Comparison of ENCODE assay signal across 16 cellular contexts in the genomic region with DNA sequence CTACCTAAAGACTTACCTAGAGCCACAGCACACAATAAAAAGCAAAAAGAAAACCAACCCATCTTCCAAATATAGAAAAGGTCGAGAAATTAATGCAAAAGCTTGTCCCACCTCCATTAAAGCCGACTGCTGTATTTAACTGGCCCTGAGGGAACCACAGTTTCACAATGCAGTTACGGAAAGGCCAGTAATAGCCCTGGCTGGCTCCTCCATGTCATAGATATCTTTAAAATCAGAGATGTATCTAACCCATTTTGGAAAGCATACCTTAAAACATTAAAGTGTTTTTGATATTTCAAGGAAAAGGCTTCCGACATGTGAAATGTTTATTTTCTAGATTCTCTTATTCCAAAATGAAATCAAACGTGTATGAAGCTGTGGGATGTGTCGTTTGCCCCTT. TPM values are rescaled to one million over a fixed set of nuclear protein-coding genes. Genes with fewer than 3 reads are reported as not detected.
A peak's percentile ranks its signal among the peaks of the same experiment; 100 is the strongest.
DNase-seq lines count a peak whose midpoint lies in the region; ATAC-seq, FAIRE-seq and TF ChIP-seq lines count a peak whose summit lies in the region.
"Had no signal": no experiment of that assay in that cellular context is flagged by ENCODE, and none has a peak within 500 bp of the region (broad histone marks: within the 10 kb centered on the region; RNA-seq: fewer than 3 reads in every experiment).

No MANE protein-coding gene starts in this region.

- H3K9me3 ChIP-seq in DOHH2 (ENCODE audit: control insufficient read depth, insufficient read depth, low read length) (no peaks in the 10 kb centered on the region), Karpas-422 (ENCODE audit: low read length) (no peaks in the 10 kb centered on the region), skeletal muscle tissue (ENCODE audit: control insufficient read depth in 3 of 3, low read length in 3 of 3) (no peaks in the 10 kb centered on the region), HepG2 (ENCODE audit: low read length) (no peaks in the 10 kb centered on the region)
- H3K9me3 ChIP-seq: HAP-1 had no signal

- H4K20me1 ChIP-seq in DOHH2 (ENCODE audit: control insufficient read depth, insufficient read depth, low read depth, low read length) = no peaks in the 10 kb centered on the region
- no peaks in the 10 kb centered on the region for H4K20me1 ChIP-seq in Karpas-422 (ENCODE audit: insufficient read depth, low read depth, low read length)
- H4K20me1 ChIP-seq in HepG2 (ENCODE audit: insufficient read depth, low read length) = no peaks in the 10 kb centered on the region

- 17% methylated on average over 6 of the region's 6 CpGs for WGBS in HepG2 (ENCODE audit: low lambda C conversion rate)

- H3K4me2 ChIP-seq in DOHH2 (ENCODE audit: low read length) (peak overlapping the region; percentile 80), Karpas-422 (ENCODE audit: low read depth, low read length, poor library complexity, severe bottlenecking) (peak overlapping the region; percentile 79), HepG2 (ENCODE audit: low read depth, low read length) (no peak overlapping the region)
- H3K4me2 ChIP-seq: PC-9 had no signal

- H3K4me1 ChIP-seq in DOHH2 (ENCODE audit: control insufficient read depth, low read length) (peaks cover 81% of the 10 kb centered on the region), Karpas-422 (ENCODE audit: low read length) (peaks cover 58% of the 10 kb centered on the region), skeletal muscle tissue (ENCODE audit: control insufficient read depth in 3 of 3, insufficient read depth in 3 of 3, low read length in 3 of 3) (peaks cover 7 to 13% (median 7%) of the 10 kb centered on the region in 3 donors), HepG2 (ENCODE audit: insufficient read depth, low read length) (no peaks in the 10 kb centered on the region)

- TF ChIP-seq CTCF in DOHH2 (IDR thresholded peaks at IDR 0.05; ENCODE audit: low read depth, low read length, poor library complexity, severe bottlenecking) = no peak
- no peak for TF ChIP-seq CTCF in HepG2 (CRISPR knock-in tag; IDR thresholded peaks at IDR 0.05)

- H3K4me3 ChIP-seq in DOHH2 (ENCODE audit: low read length) (peak overlapping the region; percentile 70), Karpas-422 (ENCODE audit: low read length) (peak overlapping the region; percentile 11; the same call in 1 of the 2 replicates), skeletal muscle tissue (ENCODE audit: low read length in 3 of 3) (peak overlapping the region in 2 of 3 donors; percentile 11 to 32), HepG2 (replicated peaks in 1 of 3; ENCODE audit: insufficient read depth in 1 of 3, low read depth in 2 of 3, low read length in 3 of 3) (no peak overlapping the region)
- H3K4me3 ChIP-seq: HAP-1, PC-9 had no signal

- DNase-seq in Karpas-422 (peak; percentile 51), HepG2 (ENCODE audit: low spot score) (no peak), RCC 7860 (ENCODE audit: low spot score) (no peak), DMS114 treated with DMSO at 0.1 percent for 48 hours (lab: John Stamatoyannopoulos, UW; ENCODE audit: unreplicated experiment) (no peak)
- DNase-seq: ACHN; NCI-H1436 treated with DMSO at 0.1 percent for 48 hours; NCI-H2081; NCI-H510A treated with DMSO at 0.1 percent for 48 hours; NK-92 treated with Interleukin-12 subunit alpha and Interleukin-12 subunit beta, amount 100 ng/mL, for 24 hours; PC-9; SHP77 had no signal

- TF ChIP-seq EP300 in HepG2 (IDR thresholded peaks at IDR 0.05; ENCODE audit: low read depth in 2 of 2, low read length in 2 of 2) (no peak), HepG2 (CRISPR knock-in tag; IDR thresholded peaks at IDR 0.05; ENCODE audit: borderline replicate concordance) (no peak)

- H3F3A ChIP-seq in DOHH2 (ENCODE audit: control insufficient read depth, insufficient read depth) = peaks cover 46% of the 10 kb centered on the region

- no TSS peak for BruUV-seq in HepG2 (replicated peaks; lab: Mats Ljungman, UMichigan)

- H2AFZ ChIP-seq in Karpas-422 (ENCODE audit: low read length) = peak overlapping the region; percentile 54; the same call in 1 of the 2 replicates
- no peak overlapping the region for H2AFZ ChIP-seq in HepG2 (ENCODE audit: low read length)
- H2AFZ ChIP-seq: PC-9 had no signal

- peaks cover 62% of the 10 kb centered on the region for H3K79me2 ChIP-seq in DOHH2 (ENCODE audit: control insufficient read depth, low read length)
- no peaks in the 10 kb centered on the region for H3K79me2 ChIP-seq in Karpas-422 (ENCODE audit: low read length)
- H3K79me2 ChIP-seq in HepG2 (ENCODE audit: insufficient read depth, low read length) = no peaks in the 10 kb centered on the region

- TF ChIP-seq RAD21 in HepG2 (CRISPR knock-in tag; IDR thresholded peaks at IDR 0.05) = no peak

- no peak for TF ChIP-seq POLR2A in HepG2 (IDR thresholded peaks at IDR 0.05; ENCODE audit: insufficient read depth in 1 of 2, low read depth in 2 of 2, low read length in 2 of 2)

- intact Hi-C loops in HepG2 (cut with micrococcal nuclease; ENCODE audit: unreplicated experiment) = no loop called here

- H3K9ac ChIP-seq in Karpas-422 (ENCODE audit: low read length) (no peak overlapping the region), skeletal muscle tissue (ENCODE audit: low read depth in 1 of 3, low read length in 3 of 3) (peak overlapping the region; percentile 45 to 63 (median 58)), HepG2 (ENCODE audit: insufficient read depth, low read depth, low read length) (no peak overlapping the region)

- H3K36me3 ChIP-seq in DOHH2 (ENCODE audit: control insufficient read depth, low read length) (peaks cover 17% of the 10 kb centered on the region; the same call in 1 of the 2 replicates), Karpas-422 (ENCODE audit: insufficient read depth, low read length) (no peaks in the 10 kb centered on the region), skeletal muscle tissue (ENCODE audit: control insufficient read depth in 3 of 3, insufficient read depth in 3 of 3, low read length in 3 of 3) (no peaks in the 10 kb centered on the region), HepG2 (replicated peaks in 1 of 2; ENCODE audit: control insufficient read depth in 1 of 2, insufficient read depth in 2 of 2, low read length in 2 of 2) (no peaks in the 10 kb centered on the region)

- no peaks in the 10 kb centered on the region for H3K9me2 ChIP-seq in DOHH2 (replicated peaks; ENCODE audit: control insufficient read depth, low read length)
- no peaks in the 10 kb centered on the region for H3K9me2 ChIP-seq in Karpas-422 (replicated peaks; ENCODE audit: insufficient read depth, low read length)

- FAIRE-seq in HepG2 (lab: Jason Lieb, UNC) (no peak), RCC 7860 (lab: Jason Lieb, UNC) (no peak)

- peak overlapping the region; percentile 95 for H3K27ac ChIP-seq in DOHH2 (ENCODE audit: low read depth, low read length)
- H3K27ac ChIP-seq in Karpas-422 (ENCODE audit: low read length) = no peak overlapping the region
- peak overlapping the region; percentile 86 for H3K27ac ChIP-seq in skeletal muscle tissue (ENCODE audit: low read depth, low read length)
- no peak overlapping the region for H3K27ac ChIP-seq in HepG2 (ENCODE audit: extremely low read length, insufficient read depth, low read length)
- H3K27ac ChIP-seq: PC-9 had no signal

- in situ Hi-C loops in HepG2 (cut with HindIII; ENCODE audit: extremely low pct_ligation_motif_present, low pct_unique_long_range_greater_than_20kb) = no loop called here

- POLR2A ChIA-PET in HepG2 (lab: Yijun Ruan, JAX) = no interaction called here

- CTCF ChIA-PET in HepG2 (lab: Yijun Ruan, JAX; ENCODE audit: low intra/inter-chr PET ratio, low total read pairs) = no interaction called here

- H3K27me3 ChIP-seq in DOHH2 (ENCODE audit: control insufficient read depth, low read length) (no peaks in the 10 kb centered on the region), Karpas-422 (ENCODE audit: low read length) (no peaks in the 10 kb centered on the region), skeletal muscle tissue (ENCODE audit: control insufficient read depth in 3 of 3, insufficient read depth in 3 of 3, low read length in 3 of 3) (no peaks in the 10 kb centered on the region), HepG2 (ENCODE audit: control insufficient read depth in 1 of 2, insufficient read depth in 2 of 2, low read length in 2 of 2) (no peaks in the 10 kb centered on the region)

- no peak for ATAC-seq in SK-N-SH treated with all-trans-retinoic acid at 6 μM for 48 hours
- no peak for ATAC-seq in HepG2
- no peak for ATAC-seq in GM19035 (IDR thresholded peaks at IDR 0.05; ENCODE audit: unreplicated experiment)

TF ChIP-seq in HepG2, 621 proteins besides CTCF, POLR2A, EP300 and RAD21 (continues in another document):
- no peak for TF ChIP-seq FOXK1 (CRISPR knock-in tag; IDR thresholded peaks at IDR 0.05; ENCODE audit: borderline replicate concordance, low read depth)
- no peak for TF ChIP-seq SMAD9 (CRISPR knock-in tag; IDR thresholded peaks at IDR 0.05)
- TF ChIP-seq GABPB1 (CRISPR knock-in tag; IDR thresholded peaks at IDR 0.05) = no peak
- TF ChIP-seq IRF2 (CRISPR knock-in tag; IDR thresholded peaks at IDR 0.05) = no peak
- TF ChIP-seq ZNF552 (CRISPR knock-in tag; IDR thresholded peaks at IDR 0.05; ENCODE audit: borderline replicate concordance) = no peak
- TF ChIP-seq SRY (CRISPR knock-in tag; IDR thresholded peaks at IDR 0.05) = no peak

RNA-seq across cellular contexts. Expression of a gene that starts 23.0 kb away (rescaled TPM):
- 1.7 and 5.2 TPM in 2 replicates for total RNA-seq in Karpas-422 (2014; rRNA removed; shearing (Covaris generic); ENCODE audit: low replicate concordance)
- total RNA-seq in skeletal muscle tissue (52.7 TPM), HepG2 (2016; rRNA removed; fragmentation: Illumina TruSeq; extraction: Trizol) (0.06 and 0.07 TPM in 2 replicates)
- not detected in 2 replicates for total RNA-seq in HepG2 (2016; cell fraction: cytosol; rRNA removed; fragmentation: Illumina TruSeq; extraction: Trizol; ENCODE audit: low read depth)
- total RNA-seq in HepG2 (2016; cell fraction: insoluble cytoplasmic fraction; rRNA removed; fragmentation: Illumina TruSeq; extraction: Trizol) = 0.12 and 0.15 TPM in 2 replicates
- total RNA-seq in HepG2 (2016; cell fraction: membrane; rRNA removed; fragmentation: Illumina TruSeq; extraction: Trizol) = 0.03 and 0.10 TPM in 2 replicates
- total RNA-seq in HepG2 (2016; cell fraction: nucleus; rRNA removed; fragmentation: Illumina TruSeq; extraction: Trizol) = not detected in 2 replicates
- 0.05 and 0.09 TPM in 2 replicates for polyA plus RNA-seq in HepG2 (2011; rRNA removed)
- polyA plus RNA-seq in HepG2 (2011; cell fraction: cytosol; rRNA removed) = 0.04 TPM in 1 of 2 replicates, not detected in the other
- 0.07 and 0.10 TPM in 2 replicates for polyA plus RNA-seq in HepG2 (2011; cell fraction: nucleus; rRNA removed)
- not detected in 2 replicates for polyA plus RNA-seq in HepG2 (2012)
- polyA plus RNA-seq in HepG2 (2016; cell fraction: cytosol; fragmentation: Illumina TruSeq; extraction: Trizol; ENCODE audit: low read depth) = not detected in 2 replicates
- polyA plus RNA-seq in HepG2 (2016; cell fraction: insoluble cytoplasmic fraction; fragmentation: Illumina TruSeq; extraction: Trizol; ENCODE audit: low read depth) = 0.11 and 0.14 TPM in 2 replicates
- polyA plus RNA-seq in HepG2 (2016; cell fraction: membrane; fragmentation: Illumina TruSeq; extraction: Trizol; ENCODE audit: low read depth) = not detected in 2 replicates
- not detected in 2 replicates for polyA plus RNA-seq in HepG2 (2016; cell fraction: nucleus; fragmentation: Illumina TruSeq; extraction: Trizol; ENCODE audit: insufficient read depth, low read depth)
- polyA minus RNA-seq in HepG2 (2011; rRNA and poly(A)+ RNA removed; ENCODE audit: low replicate concordance) = 1.6 TPM in 1 of 2 replicates, not detected in the other
- not detected in 2 replicates for polyA minus RNA-seq in HepG2 (2011; cell fraction: cytosol; rRNA and poly(A)+ RNA removed)
- 0.25 and 0.64 TPM in 2 replicates for polyA minus RNA-seq in HepG2 (2011; cell fraction: nucleus; rRNA and poly(A)+ RNA removed)

Comparison
In these comparisons a context has a peak if more than half of its experiments do, and no peak if none do; other contexts are left out.
1. H3K27ac ChIP-seq: peak in DOHH2 (single experiment) and skeletal muscle tissue (single experiment); none in Karpas-422 (single experiment) and HepG2 (single experiment).
2. H3K4me3 ChIP-seq: peak in DOHH2 (single experiment), Karpas-422 (single experiment) and skeletal muscle tissue (2 of 3); none in HepG2 (0 of 3).
3. H3K9ac ChIP-seq: peak in skeletal muscle tissue (3 of 3); none in Karpas-422 (single experiment) and HepG2 (single experiment).